Comparison of ENCODE assay signal across 1 cellular context in the genomic region with DNA sequence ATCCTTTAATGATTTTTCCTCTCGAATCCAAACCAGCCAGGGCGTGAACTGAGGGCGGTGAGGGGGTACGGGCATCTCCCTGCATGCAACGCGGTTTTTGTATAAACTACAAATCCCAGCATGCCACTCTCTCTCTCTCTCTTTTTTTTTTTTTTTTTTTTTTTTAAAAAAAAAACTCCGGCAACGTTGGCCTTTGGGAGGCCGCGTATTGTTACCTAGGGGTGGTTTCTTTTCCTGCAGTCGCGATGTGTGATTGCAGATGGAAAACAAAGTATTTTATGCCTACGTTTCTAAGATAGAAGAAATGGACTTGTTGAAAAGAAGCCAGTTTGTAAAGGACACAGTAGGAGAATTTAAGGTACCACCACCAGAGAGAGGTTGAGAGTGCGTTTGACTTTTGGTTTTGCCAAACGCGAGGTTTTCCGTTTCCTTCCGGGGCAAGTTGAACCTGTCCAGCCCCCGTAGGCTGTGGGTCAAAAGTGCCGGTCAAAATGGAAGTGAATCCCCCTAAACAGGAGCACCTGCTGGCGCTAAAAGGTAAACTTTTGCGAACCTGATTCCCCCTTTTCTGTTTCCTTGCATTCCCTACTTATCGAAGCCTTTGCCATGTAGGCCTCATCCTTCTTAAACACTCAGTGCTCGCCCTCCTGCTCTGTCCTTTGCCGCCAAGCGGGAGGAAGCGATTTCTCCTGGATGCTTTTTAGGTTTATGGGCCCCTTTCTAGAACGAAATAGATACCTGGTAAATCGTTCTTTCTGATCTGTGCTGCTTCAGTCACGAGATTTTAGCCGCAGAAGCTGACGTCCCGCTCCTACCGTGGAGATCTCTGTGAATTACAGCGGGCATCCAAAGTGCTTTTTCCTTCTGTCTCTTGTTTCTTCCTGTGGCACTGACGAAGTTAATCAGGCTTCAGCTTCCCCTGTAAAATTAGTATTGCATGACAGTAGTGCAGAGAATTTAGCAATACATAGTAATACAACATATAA.
TF ChIP-seq lines count a peak whose summit lies in the region.

A gene with protein sequence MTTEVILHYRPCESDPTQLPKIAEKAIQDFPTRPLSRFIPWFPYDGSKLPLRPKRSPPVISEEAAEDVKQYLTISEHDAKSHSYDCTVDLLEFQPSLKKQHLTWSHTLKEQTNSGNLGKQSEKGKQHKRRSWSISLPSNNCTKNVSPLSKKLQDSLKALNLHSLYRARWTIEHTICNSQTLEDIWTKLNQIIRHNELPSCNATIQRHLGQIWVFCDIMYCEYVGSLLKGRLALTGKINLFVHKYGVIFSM (plus strand): TSS at position 458 of the 986 bp plus-strand sequence. CDS start 4,561 bp downstream, outside the sequence.
A gene with protein sequence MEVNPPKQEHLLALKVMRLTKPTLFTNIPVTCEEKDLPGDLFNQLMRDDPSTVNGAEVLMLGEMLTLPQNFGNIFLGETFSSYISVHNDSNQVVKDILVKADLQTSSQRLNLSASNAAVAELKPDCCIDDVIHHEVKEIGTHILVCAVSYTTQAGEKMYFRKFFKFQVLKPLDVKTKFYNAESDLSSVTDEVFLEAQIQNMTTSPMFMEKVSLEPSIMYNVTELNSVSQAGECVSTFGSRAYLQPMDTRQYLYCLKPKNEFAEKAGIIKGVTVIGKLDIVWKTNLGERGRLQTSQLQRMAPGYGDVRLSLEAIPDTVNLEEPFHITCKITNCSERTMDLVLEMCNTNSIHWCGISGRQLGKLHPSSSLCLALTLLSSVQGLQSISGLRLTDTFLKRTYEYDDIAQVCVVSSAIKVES (plus strand): TSS at position 458 of the 986 bp plus-strand sequence. CDS start 34 bp downstream, at position 492.

TF ChIP-seq in K562, 482 proteins besides CTCF, POLR2A, EP300 and RAD21 (continued from another document and continues in another):
- TF ChIP-seq, protein P1, sequence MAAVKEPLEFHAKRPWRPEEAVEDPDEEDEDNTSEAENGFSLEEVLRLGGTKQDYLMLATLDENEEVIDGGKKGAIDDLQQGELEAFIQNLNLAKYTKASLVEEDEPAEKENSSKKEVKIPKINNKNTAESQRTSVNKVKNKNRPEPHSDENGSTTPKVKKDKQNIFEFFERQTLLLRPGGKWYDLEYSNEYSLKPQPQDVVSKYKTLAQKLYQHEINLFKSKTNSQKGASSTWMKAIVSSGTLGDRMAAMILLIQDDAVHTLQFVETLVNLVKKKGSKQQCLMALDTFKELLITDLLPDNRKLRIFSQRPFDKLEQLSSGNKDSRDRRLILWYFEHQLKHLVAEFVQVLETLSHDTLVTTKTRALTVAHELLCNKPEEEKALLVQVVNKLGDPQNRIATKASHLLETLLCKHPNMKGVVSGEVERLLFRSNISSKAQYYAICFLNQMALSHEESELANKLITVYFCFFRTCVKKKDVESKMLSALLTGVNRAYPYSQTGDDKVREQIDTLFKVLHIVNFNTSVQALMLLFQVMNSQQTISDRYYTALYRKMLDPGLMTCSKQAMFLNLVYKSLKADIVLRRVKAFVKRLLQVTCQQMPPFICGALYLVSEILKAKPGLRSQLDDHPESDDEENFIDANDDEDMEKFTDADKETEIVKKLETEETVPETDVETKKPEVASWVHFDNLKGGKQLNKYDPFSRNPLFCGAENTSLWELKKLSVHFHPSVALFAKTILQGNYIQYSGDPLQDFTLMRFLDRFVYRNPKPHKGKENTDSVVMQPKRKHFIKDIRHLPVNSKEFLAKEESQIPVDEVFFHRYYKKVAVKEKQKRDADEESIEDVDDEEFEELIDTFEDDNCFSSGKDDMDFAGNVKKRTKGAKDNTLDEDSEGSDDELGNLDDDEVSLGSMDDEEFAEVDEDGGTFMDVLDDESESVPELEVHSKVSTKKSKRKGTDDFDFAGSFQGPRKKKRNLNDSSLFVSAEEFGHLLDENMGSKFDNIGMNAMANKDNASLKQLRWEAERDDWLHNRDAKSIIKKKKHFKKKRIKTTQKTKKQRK (IDR thresholded peaks at IDR 0.05; ENCODE audit: borderline replicate concordance, low read depth, low read length): no peak
- TF ChIP-seq HNRNPUL1 (IDR thresholded peaks at IDR 0.05; ENCODE audit: low read length): no peak
- no peak for TF ChIP-seq CTBP1 (IDR thresholded peaks at IDR 0.05; ENCODE audit: borderline replicate concordance)
- TF ChIP-seq RNF2 (IDR thresholded peaks at IDR 0.05): no peak; the same call in 1 of the 2 replicates
- no peak for TF ChIP-seq XRCC4 (IDR thresholded peaks at IDR 0.05; ENCODE audit: extremely low read depth, insufficient read depth, insufficient read length)
- TF ChIP-seq SRF (CRISPR knock-in tag; IDR thresholded peaks at IDR 0.05): no peak; a peak in 1 of 4 replicates
- no peak for TF ChIP-seq ZNF324 (CRISPR knock-in tag; IDR thresholded peaks at IDR 0.05)
- TF ChIP-seq MCM7 (IDR thresholded peaks at IDR 0.05): no peak
- TF ChIP-seq, protein P2, sequence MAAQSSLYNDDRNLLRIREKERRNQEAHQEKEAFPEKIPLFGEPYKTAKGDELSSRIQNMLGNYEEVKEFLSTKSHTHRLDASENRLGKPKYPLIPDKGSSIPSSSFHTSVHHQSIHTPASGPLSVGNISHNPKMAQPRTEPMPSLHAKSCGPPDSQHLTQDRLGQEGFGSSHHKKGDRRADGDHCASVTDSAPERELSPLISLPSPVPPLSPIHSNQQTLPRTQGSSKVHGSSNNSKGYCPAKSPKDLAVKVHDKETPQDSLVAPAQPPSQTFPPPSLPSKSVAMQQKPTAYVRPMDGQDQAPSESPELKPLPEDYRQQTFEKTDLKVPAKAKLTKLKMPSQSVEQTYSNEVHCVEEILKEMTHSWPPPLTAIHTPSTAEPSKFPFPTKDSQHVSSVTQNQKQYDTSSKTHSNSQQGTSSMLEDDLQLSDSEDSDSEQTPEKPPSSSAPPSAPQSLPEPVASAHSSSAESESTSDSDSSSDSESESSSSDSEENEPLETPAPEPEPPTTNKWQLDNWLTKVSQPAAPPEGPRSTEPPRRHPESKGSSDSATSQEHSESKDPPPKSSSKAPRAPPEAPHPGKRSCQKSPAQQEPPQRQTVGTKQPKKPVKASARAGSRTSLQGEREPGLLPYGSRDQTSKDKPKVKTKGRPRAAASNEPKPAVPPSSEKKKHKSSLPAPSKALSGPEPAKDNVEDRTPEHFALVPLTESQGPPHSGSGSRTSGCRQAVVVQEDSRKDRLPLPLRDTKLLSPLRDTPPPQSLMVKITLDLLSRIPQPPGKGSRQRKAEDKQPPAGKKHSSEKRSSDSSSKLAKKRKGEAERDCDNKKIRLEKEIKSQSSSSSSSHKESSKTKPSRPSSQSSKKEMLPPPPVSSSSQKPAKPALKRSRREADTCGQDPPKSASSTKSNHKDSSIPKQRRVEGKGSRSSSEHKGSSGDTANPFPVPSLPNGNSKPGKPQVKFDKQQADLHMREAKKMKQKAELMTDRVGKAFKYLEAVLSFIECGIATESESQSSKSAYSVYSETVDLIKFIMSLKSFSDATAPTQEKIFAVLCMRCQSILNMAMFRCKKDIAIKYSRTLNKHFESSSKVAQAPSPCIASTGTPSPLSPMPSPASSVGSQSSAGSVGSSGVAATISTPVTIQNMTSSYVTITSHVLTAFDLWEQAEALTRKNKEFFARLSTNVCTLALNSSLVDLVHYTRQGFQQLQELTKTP (IDR thresholded peaks at IDR 0.05; ENCODE audit: low read depth in 1 of 2, partially characterized antibody in 2 of 2): peak; percentile 51 to 95
- no peak for TF ChIP-seq ZNF184 (CRISPR knock-in tag; IDR thresholded peaks at IDR 0.05)
- TF ChIP-seq, protein P3, sequence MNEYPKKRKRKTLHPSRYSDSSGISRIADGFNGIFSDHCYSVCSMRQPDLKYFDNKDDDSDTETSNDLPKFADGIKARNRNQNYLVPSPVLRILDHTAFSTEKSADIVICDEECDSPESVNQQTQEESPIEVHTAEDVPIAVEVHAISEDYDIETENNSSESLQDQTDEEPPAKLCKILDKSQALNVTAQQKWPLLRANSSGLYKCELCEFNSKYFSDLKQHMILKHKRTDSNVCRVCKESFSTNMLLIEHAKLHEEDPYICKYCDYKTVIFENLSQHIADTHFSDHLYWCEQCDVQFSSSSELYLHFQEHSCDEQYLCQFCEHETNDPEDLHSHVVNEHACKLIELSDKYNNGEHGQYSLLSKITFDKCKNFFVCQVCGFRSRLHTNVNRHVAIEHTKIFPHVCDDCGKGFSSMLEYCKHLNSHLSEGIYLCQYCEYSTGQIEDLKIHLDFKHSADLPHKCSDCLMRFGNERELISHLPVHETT (CRISPR knock-in tag; conservative IDR thresholded peaks at IDR 0.05 in 1 of 2, IDR thresholded peaks at IDR 0.05 in 1 of 2): peak in 1 of 2 experiments; percentile 84; a peak in 2 of 4 replicates
- TF ChIP-seq ZNF124 (CRISPR knock-in tag; IDR thresholded peaks at IDR 0.05): no peak
- TF ChIP-seq POLR3A (IDR thresholded peaks at IDR 0.05; ENCODE audit: borderline replicate concordance, extremely low read depth, insufficient read depth, insufficient read length): no peak
- 0 out of 2 replicates have a peak, but pooled peaks have one; percentile 58 for TF ChIP-seq TOE1 (IDR thresholded peaks at IDR 0.05; ENCODE audit: borderline replicate concordance)
- no peak for TF ChIP-seq TOE1 (CRISPR knock-in tag; IDR thresholded peaks at IDR 0.05; ENCODE audit: borderline replicate concordance, low read depth)
- TF ChIP-seq, protein P4, sequence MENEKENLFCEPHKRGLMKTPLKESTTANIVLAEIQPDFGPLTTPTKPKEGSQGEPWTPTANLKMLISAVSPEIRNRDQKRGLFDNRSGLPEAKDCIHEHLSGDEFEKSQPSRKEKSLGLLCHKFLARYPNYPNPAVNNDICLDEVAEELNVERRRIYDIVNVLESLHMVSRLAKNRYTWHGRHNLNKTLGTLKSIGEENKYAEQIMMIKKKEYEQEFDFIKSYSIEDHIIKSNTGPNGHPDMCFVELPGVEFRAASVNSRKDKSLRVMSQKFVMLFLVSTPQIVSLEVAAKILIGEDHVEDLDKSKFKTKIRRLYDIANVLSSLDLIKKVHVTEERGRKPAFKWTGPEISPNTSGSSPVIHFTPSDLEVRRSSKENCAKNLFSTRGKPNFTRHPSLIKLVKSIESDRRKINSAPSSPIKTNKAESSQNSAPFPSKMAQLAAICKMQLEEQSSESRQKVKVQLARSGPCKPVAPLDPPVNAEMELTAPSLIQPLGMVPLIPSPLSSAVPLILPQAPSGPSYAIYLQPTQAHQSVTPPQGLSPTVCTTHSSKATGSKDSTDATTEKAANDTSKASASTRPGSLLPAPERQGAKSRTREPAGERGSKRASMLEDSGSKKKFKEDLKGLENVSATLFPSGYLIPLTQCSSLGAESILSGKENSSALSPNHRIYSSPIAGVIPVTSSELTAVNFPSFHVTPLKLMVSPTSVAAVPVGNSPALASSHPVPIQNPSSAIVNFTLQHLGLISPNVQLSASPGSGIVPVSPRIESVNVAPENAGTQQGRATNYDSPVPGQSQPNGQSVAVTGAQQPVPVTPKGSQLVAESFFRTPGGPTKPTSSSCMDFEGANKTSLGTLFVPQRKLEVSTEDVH (IDR thresholded peaks at IDR 0.05; ENCODE audit: low read depth, partially characterized antibody): peak; percentile 64
- TF ChIP-seq, protein P5, sequence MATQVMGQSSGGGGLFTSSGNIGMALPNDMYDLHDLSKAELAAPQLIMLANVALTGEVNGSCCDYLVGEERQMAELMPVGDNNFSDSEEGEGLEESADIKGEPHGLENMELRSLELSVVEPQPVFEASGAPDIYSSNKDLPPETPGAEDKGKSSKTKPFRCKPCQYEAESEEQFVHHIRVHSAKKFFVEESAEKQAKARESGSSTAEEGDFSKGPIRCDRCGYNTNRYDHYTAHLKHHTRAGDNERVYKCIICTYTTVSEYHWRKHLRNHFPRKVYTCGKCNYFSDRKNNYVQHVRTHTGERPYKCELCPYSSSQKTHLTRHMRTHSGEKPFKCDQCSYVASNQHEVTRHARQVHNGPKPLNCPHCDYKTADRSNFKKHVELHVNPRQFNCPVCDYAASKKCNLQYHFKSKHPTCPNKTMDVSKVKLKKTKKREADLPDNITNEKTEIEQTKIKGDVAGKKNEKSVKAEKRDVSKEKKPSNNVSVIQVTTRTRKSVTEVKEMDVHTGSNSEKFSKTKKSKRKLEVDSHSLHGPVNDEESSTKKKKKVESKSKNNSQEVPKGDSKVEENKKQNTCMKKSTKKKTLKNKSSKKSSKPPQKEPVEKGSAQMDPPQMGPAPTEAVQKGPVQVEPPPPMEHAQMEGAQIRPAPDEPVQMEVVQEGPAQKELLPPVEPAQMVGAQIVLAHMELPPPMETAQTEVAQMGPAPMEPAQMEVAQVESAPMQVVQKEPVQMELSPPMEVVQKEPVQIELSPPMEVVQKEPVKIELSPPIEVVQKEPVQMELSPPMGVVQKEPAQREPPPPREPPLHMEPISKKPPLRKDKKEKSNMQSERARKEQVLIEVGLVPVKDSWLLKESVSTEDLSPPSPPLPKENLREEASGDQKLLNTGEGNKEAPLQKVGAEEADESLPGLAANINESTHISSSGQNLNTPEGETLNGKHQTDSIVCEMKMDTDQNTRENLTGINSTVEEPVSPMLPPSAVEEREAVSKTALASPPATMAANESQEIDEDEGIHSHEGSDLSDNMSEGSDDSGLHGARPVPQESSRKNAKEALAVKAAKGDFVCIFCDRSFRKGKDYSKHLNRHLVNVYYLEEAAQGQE (CRISPR knock-in tag; IDR thresholded peaks at IDR 0.05; ENCODE audit: low read depth): no peak
- TF ChIP-seq, protein P6, sequence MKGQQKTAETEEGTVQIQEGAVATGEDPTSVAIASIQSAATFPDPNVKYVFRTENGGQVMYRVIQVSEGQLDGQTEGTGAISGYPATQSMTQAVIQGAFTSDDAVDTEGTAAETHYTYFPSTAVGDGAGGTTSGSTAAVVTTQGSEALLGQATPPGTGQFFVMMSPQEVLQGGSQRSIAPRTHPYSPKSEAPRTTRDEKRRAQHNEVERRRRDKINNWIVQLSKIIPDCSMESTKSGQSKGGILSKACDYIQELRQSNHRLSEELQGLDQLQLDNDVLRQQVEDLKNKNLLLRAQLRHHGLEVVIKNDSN (CRISPR knock-in tag; IDR thresholded peaks at IDR 0.05): no peak
- no peak for TF ChIP-seq FIP1L1 (IDR thresholded peaks at IDR 0.05; ENCODE audit: low read depth, low read length, poor library complexity, severe bottlenecking)
- no peak for TF ChIP-seq ZNF121 (CRISPR knock-in tag; conservative IDR thresholded peaks at IDR 0.05)
- no peak for TF ChIP-seq PPARD (CRISPR knock-in tag; IDR thresholded peaks at IDR 0.05)
- TF ChIP-seq DDX20 (tag; IDR thresholded peaks at IDR 0.05; ENCODE audit: low read depth): 0 out of 2 replicates have a peak, but pooled peaks have one; percentile 44
- TF ChIP-seq PHTF2 (CRISPR knock-in tag; IDR thresholded peaks at IDR 0.05): no peak
- TF ChIP-seq ZNF695 (CRISPR knock-in tag; IDR thresholded peaks at IDR 0.05): no peak
- no peak for TF ChIP-seq ZNF224 (CRISPR knock-in tag; IDR thresholded peaks at IDR 0.05)
- no peak for TF ChIP-seq ELF2 (CRISPR knock-in tag; IDR thresholded peaks at IDR 0.05)
- peak; percentile 22 to 25; a peak in 1 of 4 replicates for TF ChIP-seq ARNT (IDR thresholded peaks at IDR 0.05)
- TF ChIP-seq SOX6 (IDR thresholded peaks at IDR 0.05): no peak
- TF ChIP-seq CBX2 (IDR thresholded peaks at IDR 0.05; ENCODE audit: insufficient read depth, low read length, poor library complexity, severe bottlenecking): no peak
- TF ChIP-seq TBP (optimal IDR thresholded peaks at IDR 0.05; ENCODE audit: low read depth, low read length): peak; percentile 88
- peak; percentile 33; the same call in 1 of the 2 replicates for TF ChIP-seq SP1 (CRISPR knock-in tag; IDR thresholded peaks at IDR 0.05)
- no peak for TF ChIP-seq FOXM1 (IDR thresholded peaks at IDR 0.05; ENCODE audit: low read depth)
- no peak for TF ChIP-seq FOXM1 (CRISPR knock-in tag; IDR thresholded peaks at IDR 0.05; ENCODE audit: low read depth)
- no peak for TF ChIP-seq ARID1B (IDR thresholded peaks at IDR 0.05)
- no peak; the same call in 1 of the 2 replicates for TF ChIP-seq GTF2F1 (IDR thresholded peaks at IDR 0.05; ENCODE audit: low read depth, low read length)
- no peak for TF ChIP-seq HMG20B (CRISPR knock-in tag; IDR thresholded peaks at IDR 0.05)
- TF ChIP-seq SRSF9 (IDR thresholded peaks at IDR 0.05; ENCODE audit: borderline replicate concordance, low read depth, low read length): no peak
- peak; percentile 85 for TF ChIP-seq EP400 (IDR thresholded peaks at IDR 0.05)
